In the genomic region with DNA sequence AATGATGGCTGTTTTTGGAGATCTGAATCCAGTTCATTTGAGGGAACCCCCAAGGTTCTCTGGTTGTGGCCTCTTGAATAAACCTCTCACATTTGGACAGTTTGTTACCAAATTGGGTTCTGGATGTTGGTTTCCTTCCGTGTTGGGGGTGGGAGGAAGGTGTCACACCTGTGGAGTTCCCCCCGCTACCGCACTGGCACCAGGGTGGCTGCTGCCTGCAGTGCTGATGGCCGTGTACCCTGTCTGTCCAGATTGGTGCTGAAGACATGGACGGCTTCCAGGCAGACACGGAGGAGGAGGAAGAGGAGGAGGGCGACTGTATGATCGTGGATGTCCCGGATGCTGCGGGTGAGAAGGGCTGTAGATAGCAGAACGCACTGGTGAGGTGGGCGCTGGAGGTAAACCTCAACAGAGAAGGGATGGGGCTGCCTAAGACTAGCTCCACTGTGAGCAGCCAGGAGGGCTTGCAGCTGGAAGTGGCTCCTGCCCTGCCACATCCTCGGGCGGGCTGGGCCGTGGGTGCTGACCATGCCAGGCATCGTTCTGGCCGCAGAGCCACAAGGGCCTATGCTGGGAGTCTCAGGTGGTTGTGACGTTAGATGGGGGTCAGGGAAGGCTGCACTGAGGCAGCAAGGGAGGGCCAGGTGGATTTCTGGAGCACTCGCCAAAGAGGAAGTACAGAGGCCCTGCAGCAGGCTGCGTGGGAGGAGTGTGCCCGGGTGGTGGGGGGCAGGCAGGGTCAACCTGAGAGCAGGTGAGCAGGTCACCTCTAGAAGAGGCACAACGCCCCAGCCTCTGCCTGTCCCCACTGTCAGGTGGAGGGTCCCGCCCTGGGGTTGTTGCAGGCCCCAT, we compare ENCODE assay signal across 2 cellular contexts.
TF ChIP-seq lines count a peak whose summit lies in the region.

No MANE protein-coding gene starts in this region.

TF ChIP-seq in Ishikawa, 13 proteins besides CTCF, POLR2A, EP300 and RAD21:
- TF ChIP-seq ZBTB7A (IDR thresholded peaks at IDR 0.05; ENCODE audit: low read depth): no peak
- TF ChIP-seq EGR1 (IDR thresholded peaks at IDR 0.05): peak; percentile 13; the same call in 1 of the 2 replicates
- TF ChIP-seq TCF12 (IDR thresholded peaks at IDR 0.05; ENCODE audit: low read depth): no peak
- TF ChIP-seq, protein P1, sequence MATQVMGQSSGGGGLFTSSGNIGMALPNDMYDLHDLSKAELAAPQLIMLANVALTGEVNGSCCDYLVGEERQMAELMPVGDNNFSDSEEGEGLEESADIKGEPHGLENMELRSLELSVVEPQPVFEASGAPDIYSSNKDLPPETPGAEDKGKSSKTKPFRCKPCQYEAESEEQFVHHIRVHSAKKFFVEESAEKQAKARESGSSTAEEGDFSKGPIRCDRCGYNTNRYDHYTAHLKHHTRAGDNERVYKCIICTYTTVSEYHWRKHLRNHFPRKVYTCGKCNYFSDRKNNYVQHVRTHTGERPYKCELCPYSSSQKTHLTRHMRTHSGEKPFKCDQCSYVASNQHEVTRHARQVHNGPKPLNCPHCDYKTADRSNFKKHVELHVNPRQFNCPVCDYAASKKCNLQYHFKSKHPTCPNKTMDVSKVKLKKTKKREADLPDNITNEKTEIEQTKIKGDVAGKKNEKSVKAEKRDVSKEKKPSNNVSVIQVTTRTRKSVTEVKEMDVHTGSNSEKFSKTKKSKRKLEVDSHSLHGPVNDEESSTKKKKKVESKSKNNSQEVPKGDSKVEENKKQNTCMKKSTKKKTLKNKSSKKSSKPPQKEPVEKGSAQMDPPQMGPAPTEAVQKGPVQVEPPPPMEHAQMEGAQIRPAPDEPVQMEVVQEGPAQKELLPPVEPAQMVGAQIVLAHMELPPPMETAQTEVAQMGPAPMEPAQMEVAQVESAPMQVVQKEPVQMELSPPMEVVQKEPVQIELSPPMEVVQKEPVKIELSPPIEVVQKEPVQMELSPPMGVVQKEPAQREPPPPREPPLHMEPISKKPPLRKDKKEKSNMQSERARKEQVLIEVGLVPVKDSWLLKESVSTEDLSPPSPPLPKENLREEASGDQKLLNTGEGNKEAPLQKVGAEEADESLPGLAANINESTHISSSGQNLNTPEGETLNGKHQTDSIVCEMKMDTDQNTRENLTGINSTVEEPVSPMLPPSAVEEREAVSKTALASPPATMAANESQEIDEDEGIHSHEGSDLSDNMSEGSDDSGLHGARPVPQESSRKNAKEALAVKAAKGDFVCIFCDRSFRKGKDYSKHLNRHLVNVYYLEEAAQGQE (IDR thresholded peaks at IDR 0.05; ENCODE audit: low read depth): no peak
- no peak for TF ChIP-seq FOXM1 (IDR thresholded peaks at IDR 0.05; ENCODE audit: borderline replicate concordance, low read depth)

TF ChIP-seq in GM12878, 131 proteins besides CTCF, POLR2A, EP300 and RAD21:
- TF ChIP-seq JUNB (IDR thresholded peaks at IDR 0.05) (no peak), NR2F1 (conservative IDR thresholded peaks at IDR 0.05) (peak; percentile 51; the same call in 1 of the 2 replicates), BHLHE40 (IDR thresholded peaks at IDR 0.05; ENCODE audit: borderline replicate concordance in 1 of 2, low read depth in 2 of 2, low read length in 1 of 2) (peak in 1 of 2 experiments; percentile 30; a peak in 1 of 4 replicates), TARDBP (IDR thresholded peaks at IDR 0.05; ENCODE audit: borderline replicate concordance) (no peak), EGR1 (IDR thresholded peaks at IDR 0.05; ENCODE audit: borderline replicate concordance in 1 of 2, low read depth in 2 of 2, low read length in 2 of 2) (peak in 1 of 2 experiments; percentile 51; a peak in 1 of 3 replicates)
